ENCODE assay signal across 23 cellular contexts in the genomic region with DNA sequence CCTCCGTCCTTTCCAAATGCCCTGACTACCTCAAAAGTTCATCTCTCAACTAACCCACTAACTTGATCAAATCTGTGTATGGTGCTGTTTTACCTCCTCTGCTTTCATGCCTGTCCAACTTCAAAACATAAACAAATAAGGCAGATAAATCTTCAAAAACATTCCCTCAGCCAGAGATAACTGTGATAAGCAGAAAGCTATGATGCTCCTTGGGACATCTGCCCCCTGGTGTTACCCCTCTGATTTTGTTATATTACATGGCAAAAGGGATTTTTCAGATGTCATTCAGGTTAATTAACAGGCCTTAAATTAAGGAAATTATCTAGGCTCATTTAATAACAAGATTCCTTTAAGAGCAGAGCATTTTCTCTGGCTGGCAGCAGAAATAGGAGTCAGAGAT.
A peak's percentile ranks its signal among the peaks of the same experiment; 100 is the strongest.
DNase-seq lines count a peak whose midpoint lies in the region; ATAC-seq and TF ChIP-seq lines count a peak whose summit lies in the region.
"Had no signal": no experiment of that assay in that cellular context is flagged by ENCODE, and none has a peak within 500 bp of the region (broad histone marks: within the 10 kb centered on the region; RNA-seq: fewer than 3 reads in every experiment).

No MANE protein-coding gene starts in this region.

- WGBS in SK-N-SH (ENCODE audit: low lambda C conversion rate) = 16% methylated on average over 1 of the region's 1 CpG

- ATAC-seq in SK-N-SH treated with all-trans-retinoic acid at 6 μM for 48 hours (no peak), Right ventricle myocardium inferior (no peak), GM21381 (IDR thresholded peaks at IDR 0.05; ENCODE audit: unreplicated experiment) (no peak)
- ATAC-seq: activated T-cell treated with anti-CD3 and anti-CD28 coated beads, Interleukin-2, amount 50 U/mL, for 4 hours; stimulated activated memory B cell treated with anti-CD40 and anti-IgM and Interleukin-4, amounts not matched to agents 10 μg/mL and 1 μg/mL and 100 μg/mL, for 72 hours; T-helper 17 cell had no signal

- no peaks in the 10 kb centered on the region for H3K36me3 ChIP-seq in SK-N-SH (replicated peaks in 1 of 2; ENCODE audit: control insufficient read depth in 1 of 2, insufficient read depth in 2 of 2, low read length in 1 of 2)
- no peaks in the 10 kb centered on the region for H3K36me3 ChIP-seq in PC-9 (ENCODE audit: low read depth)
- H3K36me3 ChIP-seq: Peyer's patch, SJCRH30 had no signal

- H3K4me3 ChIP-seq in SK-N-SH (ENCODE audit: low read depth in 2 of 2, low read length in 1 of 2) (no peak overlapping the region; a peak in 1 of 4 replicates), PC-9 (no peak overlapping the region), fibroblast of the aortic adventitia (ENCODE audit: low read depth, low read length) (no peak overlapping the region), retinal pigment epithelial cell (ENCODE audit: low read length) (no peak overlapping the region)
- H3K4me3 ChIP-seq: Peyer's patch, SJCRH30 had no signal

- POLR2A ChIA-PET in SK-N-SH (lab: Yijun Ruan, JAX) (no interaction called here), PC-9 (lab: Charles Lee; ENCODE audit: unreplicated experiment) (no interaction called here)

- TF ChIP-seq RAD21 in SK-N-SH (IDR thresholded peaks at IDR 0.05; ENCODE audit: low read length) = no peak

- DNase-seq in SK-N-SH (no peak), PC-9 (no peak), fibroblast of the aortic adventitia (ENCODE audit: low read depth) (no peak), retinal pigment epithelial cell (ENCODE audit: low read depth) (no peak), Right ventricle myocardium inferior (ENCODE audit: missing footprints) (no peak), middle frontal gyrus (ENCODE audit: extremely low spot score, low spot score) (no peak)
- DNase-seq: activated T-cell treated with anti-CD3 and anti-CD28 coated beads, Interleukin-2, amount 50 U/mL, for 4 hours; cortex of kidney; DMS79 treated with DMSO at 0.1 percent for 48 hours; head of caudate nucleus; mesendoderm; naive B cell; NCI-H1417; NCI-H2107; NCI-H446; occipital lobe; Peyer's patch; SJCRH30; stimulated activated CD4-positive, alpha-beta T cell treated with anti-CD3 and anti-CD28 coated beads, Interleukin-2, amount 100 ng/mL, for 48 hours; T-helper 17 cell had no signal

- no peaks in the 10 kb centered on the region for H3K79me2 ChIP-seq in SK-N-SH (ENCODE audit: insufficient read depth)
- no peaks in the 10 kb centered on the region for H3K79me2 ChIP-seq in PC-9 (ENCODE audit: low read depth)

- TF ChIP-seq CTCF in SK-N-SH (IDR thresholded peaks at IDR 0.05) (peak; percentile 27), PC-9 (conservative IDR thresholded peaks at IDR 0.05) (peak; percentile 41; the same call in 1 of the 2 replicates), fibroblast of the aortic adventitia (IDR thresholded peaks at IDR 0.05; ENCODE audit: insufficient read depth, low read length) (peak; percentile 18), retinal pigment epithelial cell (conservative IDR thresholded peaks at IDR 0.05; ENCODE audit: low read depth, low read length) (peak; percentile 13)

- TF ChIP-seq EP300 in SK-N-SH (IDR thresholded peaks at IDR 0.05; ENCODE audit: borderline replicate concordance in 1 of 2, low read depth in 1 of 2, low read length in 1 of 2) = no peak

- H3K9me2 ChIP-seq in SK-N-SH (no peaks in the 10 kb centered on the region), PC-9 (ENCODE audit: insufficient read depth) (no peaks in the 10 kb centered on the region)

- no peaks in the 10 kb centered on the region for H4K20me1 ChIP-seq in SK-N-SH (ENCODE audit: insufficient read depth)
- H4K20me1 ChIP-seq in PC-9 (ENCODE audit: insufficient read depth) = no peaks in the 10 kb centered on the region

- H3K9me3 ChIP-seq in SK-N-SH (no peaks in the 10 kb centered on the region), PC-9 (ENCODE audit: insufficient read depth, low read depth) (0 out of 2 replicates have a peak, but pooled peaks cover 5% of the 10 kb centered on the region)
- H3K9me3 ChIP-seq: Peyer's patch, SJCRH30 had no signal

- H3K4me1 ChIP-seq in SK-N-SH (ENCODE audit: control insufficient read depth in 1 of 2, insufficient read depth in 2 of 2, low read depth in 1 of 2, low read length in 1 of 2) = no peaks in the 10 kb centered on the region
- no peaks in the 10 kb centered on the region for H3K4me1 ChIP-seq in PC-9 (replicated peaks; ENCODE audit: insufficient read depth)
- H3K4me1 ChIP-seq: Peyer's patch, SJCRH30 had no signal

- H3K9ac ChIP-seq in SK-N-SH = no peak overlapping the region

- intact Hi-C loops in PC-9 (cut with micrococcal nuclease; ENCODE audit: unreplicated experiment) (loop anchor here (5.0 kb wide), 1 partner anchor 349 kb away; no protein-coding TSS in a partner anchor), Right ventricle myocardium inferior (cut with DNase I) (no loop called here)

- no peak overlapping the region for H3K4me2 ChIP-seq in SK-N-SH
- no peak overlapping the region for H3K4me2 ChIP-seq in PC-9

- CTCF ChIA-PET in SK-N-SH (lab: Yijun Ruan, JAX) (interaction anchor here (1.8 kb wide), 1 partner anchor 8 kb away, joined by 6 read pairs; no protein-coding TSS in a partner anchor), PC-9 (lab: Charles Lee) (no interaction called here)

- H3K27ac ChIP-seq in SK-N-SH (ENCODE audit: low read depth in 2 of 2, low read length in 1 of 2) (no peak overlapping the region), PC-9 (no peak overlapping the region)
- H3K27ac ChIP-seq: Peyer's patch, SJCRH30 had no signal

- H2AFZ ChIP-seq in SK-N-SH (ENCODE audit: low read depth) = no peak overlapping the region
- no peak overlapping the region for H2AFZ ChIP-seq in PC-9

- H3F3A ChIP-seq in SK-N-SH (replicated peaks; ENCODE audit: insufficient read depth) = no peaks in the 10 kb centered on the region
- H3F3A ChIP-seq in PC-9 (ENCODE audit: insufficient read depth, low read depth) = no peaks in the 10 kb centered on the region

- BruUV-seq in PC-9 (replicated peaks; lab: Mats Ljungman, UMichigan) = no TSS peak

- H3K27me3 ChIP-seq in SK-N-SH (ENCODE audit: insufficient read depth) = no peaks in the 10 kb centered on the region
- no peaks in the 10 kb centered on the region for H3K27me3 ChIP-seq in PC-9 (ENCODE audit: insufficient read depth, low read depth)
- H3K27me3 ChIP-seq: Peyer's patch had no signal

TF ChIP-seq in SK-N-SH, 30 proteins besides CTCF, POLR2A, EP300 and RAD21:
- TF ChIP-seq EZH2phosphoT487 (IDR thresholded peaks at IDR 0.05; ENCODE audit: borderline replicate concordance, low read depth) = no peak
- TF ChIP-seq ELF1 (IDR thresholded peaks at IDR 0.05) = no peak

TF ChIP-seq in SK-N-SH treated with all-trans-retinoic acid at 6 μM for 48 hours, 23 proteins besides CTCF, POLR2A, EP300 and RAD21 (continues in another document):
- TF ChIP-seq SNAI2 (CRISPR knock-in tag; IDR thresholded peaks at IDR 0.05) (no peak), TOX (CRISPR knock-in tag; IDR thresholded peaks at IDR 0.05; ENCODE audit: borderline replicate concordance) (no peak), RARB (CRISPR knock-in tag; IDR thresholded peaks at IDR 0.05) (no peak), GLIS3 (CRISPR knock-in tag; IDR thresholded peaks at IDR 0.05) (no peak), CSDC2 (CRISPR knock-in tag; IDR thresholded peaks at IDR 0.05) (no peak), ZFP30 (CRISPR knock-in tag; IDR thresholded peaks at IDR 0.05) (no peak), OSR1 (CRISPR knock-in tag; IDR thresholded peaks at IDR 0.05) (no peak), ARNTL (CRISPR knock-in tag; IDR thresholded peaks at IDR 0.05; ENCODE audit: borderline replicate concordance, low read depth) (no peak), ZNF8 (CRISPR knock-in tag; IDR thresholded peaks at IDR 0.05) (no peak), POU6F1 (CRISPR knock-in tag; IDR thresholded peaks at IDR 0.05; ENCODE audit: borderline replicate concordance, low read depth) (no peak), ZFP3 (CRISPR knock-in tag; IDR thresholded peaks at IDR 0.05) (no peak), ZNF70 (CRISPR knock-in tag; IDR thresholded peaks at IDR 0.05) (no peak), BACH2 (CRISPR knock-in tag; IDR thresholded peaks at IDR 0.05; ENCODE audit: borderline replicate concordance) (no peak), ZNF565 (CRISPR knock-in tag; conservative IDR thresholded peaks at IDR 0.05; ENCODE audit: low read depth) (no peak), ISL1 (CRISPR knock-in tag; IDR thresholded peaks at IDR 0.05) (no peak)
- TF ChIP-seq, protein P1, sequence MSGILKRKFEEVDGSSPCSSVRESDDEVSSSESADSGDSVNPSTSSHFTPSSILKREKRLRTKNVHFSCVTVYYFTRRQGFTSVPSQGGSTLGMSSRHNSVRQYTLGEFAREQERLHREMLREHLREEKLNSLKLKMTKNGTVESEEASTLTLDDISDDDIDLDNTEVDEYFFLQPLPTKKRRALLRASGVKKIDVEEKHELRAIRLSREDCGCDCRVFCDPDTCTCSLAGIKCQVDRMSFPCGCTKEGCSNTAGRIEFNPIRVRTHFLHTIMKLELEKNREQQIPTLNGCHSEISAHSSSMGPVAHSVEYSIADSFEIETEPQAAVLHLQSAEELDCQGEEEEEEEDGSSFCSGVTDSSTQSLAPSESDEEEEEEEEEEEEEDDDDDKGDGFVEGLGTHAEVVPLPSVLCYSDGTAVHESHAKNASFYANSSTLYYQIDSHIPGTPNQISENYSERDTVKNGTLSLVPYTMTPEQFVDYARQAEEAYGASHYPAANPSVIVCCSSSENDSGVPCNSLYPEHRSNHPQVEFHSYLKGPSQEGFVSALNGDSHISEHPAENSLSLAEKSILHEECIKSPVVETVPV (CRISPR knock-in tag; IDR thresholded peaks at IDR 0.05) = no peak
